8 cellular contexts compared by ENCODE assay signal in the genomic region with DNA sequence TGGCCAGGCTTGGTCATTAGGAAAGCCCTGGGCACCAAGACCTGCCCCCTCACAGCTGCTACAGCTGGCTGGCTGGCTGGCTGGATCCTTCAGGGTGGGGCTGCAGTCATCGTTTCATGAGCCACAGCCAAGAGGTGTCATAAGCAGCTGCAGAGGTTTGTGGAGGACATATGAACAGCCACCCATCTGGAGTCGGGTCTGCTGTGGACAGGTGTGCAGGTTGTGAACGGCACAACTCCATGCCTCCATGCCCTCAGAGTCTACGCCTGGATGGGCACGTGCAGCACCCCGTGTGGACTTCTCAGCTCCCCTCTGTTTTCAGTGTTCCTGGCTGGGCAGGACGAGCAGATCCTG.
A peak's percentile ranks its signal among the peaks of the same experiment; 100 is the strongest.
DNase-seq lines count a peak whose midpoint lies in the region; ATAC-seq, FAIRE-seq and TF ChIP-seq lines count a peak whose summit lies in the region.
"Not testable (repeated sequence)": the region's sequence is repeated elsewhere in the genome, so short reads cannot be mapped to it uniquely, and the experiment has no call there.

No MANE protein-coding gene starts in this region.

- not testable (repeated sequence) for H3K36me3 ChIP-seq in PC-3 (ENCODE audit: low read depth, low read length); right lobe of liver; pancreas

- not testable (repeated sequence) for H3K4me3 Mint-ChIP-seq in activated CD8-positive, alpha-beta T cell treated with anti-CD3 and anti-CD28 coated beads for 36 hours; activated naive CD8-positive, alpha-beta T cell treated with anti-CD3 and anti-CD28 coated beads, Interleukin-2, amount 50 U/mL, for 24 hours

- H3K36me3 Mint-ChIP-seq in activated CD8-positive, alpha-beta T cell treated with anti-CD3 and anti-CD28 coated beads for 36 hours (ENCODE audit: low read depth); activated naive CD8-positive, alpha-beta T cell treated with anti-CD3 and anti-CD28 coated beads, Interleukin-2, amount 50 U/mL, for 24 hours (ENCODE audit: low read depth): not testable (repeated sequence)

- not testable (repeated sequence) for H3K4me1 Mint-ChIP-seq in activated CD8-positive, alpha-beta T cell treated with anti-CD3 and anti-CD28 coated beads for 36 hours (ENCODE audit: low read depth); activated naive CD8-positive, alpha-beta T cell treated with anti-CD3 and anti-CD28 coated beads, Interleukin-2, amount 50 U/mL, for 24 hours

- not testable (repeated sequence) for H3K79me2 ChIP-seq in PC-3 (ENCODE audit: low read length)

- H3K4me1 ChIP-seq in PC-3 (ENCODE audit: insufficient read depth, low read length); right lobe of liver; pancreas: not testable (repeated sequence)

- DNase-seq in Jurkat, Clone E6-1 (ENCODE audit: low read depth, low spot score) = peak; percentile 16
- DNase-seq in PC-3; activated naive CD8-positive, alpha-beta T cell treated with anti-CD3 and anti-CD28 coated beads, Interleukin-2, amount 50 U/mL, for 24 hours; Right ventricle myocardium superior; stimulated activated naive CD8-positive, alpha-beta T cell treated with anti-CD3 and anti-CD28 coated beads, Interleukin-15, Interleukin-2, amounts not matched to agents 100 U/mL and 50 U/mL, for 24 hours: not testable (repeated sequence)
- peak; percentile 19 for DNase-seq in activated CD8-positive, alpha-beta T cell treated with anti-CD3 and anti-CD28 coated beads for 36 hours
- DNase-seq in right lobe of liver = peak in 1 of 3 donors; percentile 23
- peak in 3 of 6 donors; percentile 10 to 47 (median 30) for DNase-seq in pancreas

- not testable (repeated sequence) for H4K20me1 ChIP-seq in PC-3 (ENCODE audit: low read length)

- H2AFZ ChIP-seq in PC-3 (ENCODE audit: low read length) = not testable (repeated sequence)

- H3K9me3 ChIP-seq in PC-3 (ENCODE audit: low read length); right lobe of liver; pancreas: not testable (repeated sequence)

- WGBS in right lobe of liver (ENCODE audit: insufficient coverage, low coverage, low lambda C conversion rate, missing lambda C conversion rate) = no CpG with 5 or more reads among the region's 7 CpGs
- WGBS in pancreas, 2 donors = 14 to 25% methylated on average over 1 to 5 of the region's 7 CpGs

- not testable (repeated sequence) for H3K9me3 Mint-ChIP-seq in activated CD8-positive, alpha-beta T cell treated with anti-CD3 and anti-CD28 coated beads for 36 hours; activated naive CD8-positive, alpha-beta T cell treated with anti-CD3 and anti-CD28 coated beads, Interleukin-2, amount 50 U/mL, for 24 hours

- H3K27ac Mint-ChIP-seq in activated CD8-positive, alpha-beta T cell treated with anti-CD3 and anti-CD28 coated beads for 36 hours = peak overlapping the region; percentile 11
- H3K27ac Mint-ChIP-seq in activated naive CD8-positive, alpha-beta T cell treated with anti-CD3 and anti-CD28 coated beads, Interleukin-2, amount 50 U/mL, for 24 hours = not testable (repeated sequence)

- not testable (repeated sequence) for H3K4me3 ChIP-seq in Jurkat, Clone E6-1 (ENCODE audit: low read length); PC-3 (ENCODE audit: low read length); right lobe of liver; pancreas

- H3F3A ChIP-seq in PC-3 (ENCODE audit: low read length, unreplicated experiment) = not testable (repeated sequence)

- peak; percentile 51 for ATAC-seq in PC-3
- ATAC-seq in activated CD8-positive, alpha-beta T cell treated with anti-CD3 and anti-CD28 coated beads for 36 hours = peak; percentile 66
- peak; percentile 58 for ATAC-seq in activated naive CD8-positive, alpha-beta T cell treated with anti-CD3 and anti-CD28 coated beads, Interleukin-2, amount 50 U/mL, for 24 hours
- ATAC-seq in Right ventricle myocardium superior (ENCODE audit: poor library complexity) = peak; percentile 53
- ATAC-seq in right lobe of liver = peak; percentile 41 to 49 (median 45)
- peak; percentile 51 to 64 (median 58) for ATAC-seq in pancreas
- ATAC-seq in stimulated activated naive CD8-positive, alpha-beta T cell treated with anti-CD3 and anti-CD28 coated beads, Interleukin-15, Interleukin-2, amounts not matched to agents 100 U/mL and 50 U/mL, for 24 hours = peak; percentile 45

- H3K9me2 ChIP-seq in PC-3 (replicated peaks; ENCODE audit: low read length) = not testable (repeated sequence)

- not testable (repeated sequence) for H3K4me2 ChIP-seq in PC-3 (ENCODE audit: low read length)

- intact Hi-C loops in PC-3 (cut with micrococcal nuclease); activated CD8-positive, alpha-beta T cell treated with anti-CD3 and anti-CD28 coated beads for 36 hours (cut with micrococcal nuclease); Right ventricle myocardium superior (cut with DNase I); right lobe of liver (cut with DNase I); pancreas (cut with DNase I): not testable (repeated sequence)

- not testable (repeated sequence) for BruUV-seq in PC-3 (replicated peaks; lab: Mats Ljungman, UMichigan)

- TF ChIP-seq POLR2A in right lobe of liver (IDR thresholded peaks at IDR 0.05) = not testable (repeated sequence)

- POLR2A ChIA-PET in PC-3 (lab: Charles Lee; ENCODE audit: unreplicated experiment); activated CD8-positive, alpha-beta T cell treated with anti-CD3 and anti-CD28 coated beads for 36 hours (lab: Charles Lee): not testable (repeated sequence)

- CTCF ChIA-PET in PC-3 (lab: Charles Lee); activated CD8-positive, alpha-beta T cell treated with anti-CD3 and anti-CD28 coated beads for 36 hours (lab: Charles Lee): not testable (repeated sequence)

- not testable (repeated sequence) for TF ChIP-seq CTCF in PC-3 (conservative IDR thresholded peaks at IDR 0.05; ENCODE audit: low read depth, low read length); activated CD8-positive, alpha-beta T cell treated with anti-CD3 and anti-CD28 coated beads for 36 hours (IDR thresholded peaks at IDR 0.05); right lobe of liver (IDR thresholded peaks at IDR 0.05); pancreas (IDR thresholded peaks at IDR 0.05)

- H3K27ac ChIP-seq in PC-3 (ENCODE audit: low read length) = not testable (repeated sequence)
- H3K27ac ChIP-seq in right lobe of liver (peak overlapping the region in 2 of 3 donors; percentile 36 to 70), pancreas (peak overlapping the region in 1 of 4 donors; percentile 44)

- not testable (repeated sequence) for H3K27me3 Mint-ChIP-seq in activated CD8-positive, alpha-beta T cell treated with anti-CD3 and anti-CD28 coated beads for 36 hours; activated naive CD8-positive, alpha-beta T cell treated with anti-CD3 and anti-CD28 coated beads, Interleukin-2, amount 50 U/mL, for 24 hours

- FAIRE-seq in pancreas (lab: Jason Lieb, UNC) = not testable (repeated sequence)

- H3K27me3 ChIP-seq in PC-3 (ENCODE audit: low read length); right lobe of liver; pancreas: not testable (repeated sequence)

- not testable (repeated sequence) for H3K9ac ChIP-seq in PC-3 (ENCODE audit: low read length)
